Comparison of ENCODE assay signal across 8 cellular contexts in genomic region chr7:2554654-2555053, GRCh38. TPM values are rescaled to one million over a fixed set of nuclear protein-coding genes. Genes with fewer than 3 reads are reported as not detected.
DNase-seq lines count a peak whose midpoint lies in the region; ATAC-seq and TF ChIP-seq lines count a peak whose summit lies in the region.

No MANE protein-coding gene starts in this region.

- H3K36me3 ChIP-seq in BJ (ENCODE audit: control insufficient read depth, insufficient read depth, low read length) (peaks cover 4% of the 10 kb centered on the region; the same call in 1 of the 2 replicates), HUES64 (ENCODE audit: insufficient read depth, low read length) (peaks cover 27% of the 10 kb centered on the region), mucosa of stomach (ENCODE audit: control insufficient read depth, insufficient read depth, low read length) (no peaks in the 10 kb centered on the region)

- WGBS in HUES64: 24% methylated on average over 11 of the region's 11 CpGs

- H3K9ac ChIP-seq in HUES64 (ENCODE audit: low read depth, low read length): peak overlapping the region; percentile 100; the same call in 1 of the 2 replicates
- H3K9ac ChIP-seq in mucosa of stomach (ENCODE audit: low read length): peak overlapping the region; percentile 84

- H3K4me3 ChIP-seq in BJ (ENCODE audit: low read depth, low read length): peak overlapping the region; percentile 85
- H3K4me3 ChIP-seq in HUES64 (ENCODE audit: low read length): peak overlapping the region; percentile 93
- H3K4me3 ChIP-seq in cardiac fibroblast (replicated peaks in 1 of 2; ENCODE audit: low read depth in 2 of 2, low read length in 2 of 2): peak overlapping the region; percentile 72 to 75
- H3K4me3 ChIP-seq in mucosa of stomach (ENCODE audit: low read length): peak overlapping the region; percentile 63

- TF ChIP-seq CTCF in BJ (IDR thresholded peaks at IDR 0.05; ENCODE audit: insufficient read depth, low read depth, low read length) (no peak), cardiac fibroblast (IDR thresholded peaks at IDR 0.05; ENCODE audit: low read depth, low read length) (no peak)

- no peak overlapping the region for H3K27ac ChIP-seq in HUES64 (ENCODE audit: low read depth, low read length)

- CTCF ChIA-PET in BJ (lab: Yijun Ruan, JAX): interaction anchor here (1.2 kb wide), 1 partner anchor 38 kb away, joined by 3 read pairs; no protein-coding TSS in a partner anchor

- ATAC-seq in HG02623 (IDR thresholded peaks at IDR 0.05; ENCODE audit: unreplicated experiment): no peak

- H3K4me1 ChIP-seq in HUES64 (ENCODE audit: insufficient read depth, low read length) (no peaks in the 10 kb centered on the region), mucosa of stomach (ENCODE audit: control insufficient read depth, insufficient read depth, low read length) (peaks cover 22% of the 10 kb centered on the region)

- H3K9me3 ChIP-seq in HUES64 (ENCODE audit: insufficient read depth, low read depth, low read length): no peaks in the 10 kb centered on the region
- H3K9me3 ChIP-seq in mucosa of stomach (ENCODE audit: control insufficient read depth, low read length): no peaks in the 10 kb centered on the region

- H3K27me3 ChIP-seq in BJ (ENCODE audit: control insufficient read depth, insufficient read depth, low read length) (no peaks in the 10 kb centered on the region), HUES64 (ENCODE audit: insufficient read depth, low read length) (peaks cover under 1% of the 10 kb centered on the region; the same call in 1 of the 2 replicates), mucosa of stomach (ENCODE audit: control insufficient read depth, insufficient read depth, low read length) (no peaks in the 10 kb centered on the region)

- POLR2A ChIA-PET in BJ (lab: Charles Lee): no interaction called here

- DNase-seq in BJ (ENCODE audit: low read depth): no peak
- DNase-seq in cardiac fibroblast (ENCODE audit: low read depth in 2 of 2): no peak
- no peak for DNase-seq in dedifferentiated amniotic fluid mesenchymal stem cell (ENCODE audit: extremely low spot score)
- no peak for DNase-seq in COR-L47 (lab: John Stamatoyannopoulos, UW)
- no peak for DNase-seq in NCI-H2227 treated with DMSO at 0.1 percent for 48 hours (lab: John Stamatoyannopoulos, UW)

RNA-seq across cellular contexts. Expression of gene BRAT1, which starts 0.7 kb away (rescaled TPM):
- 9.1 and 17.9 TPM in 2 replicates for polyA plus RNA-seq in BJ (2011; rRNA removed)
- polyA minus RNA-seq in BJ (2011; rRNA and poly(A)+ RNA removed): 7.7 and 8.5 TPM in 2 replicates
- polyA plus RNA-seq in HUES64 (2013, experiment 1 of 2): 33.9 TPM
- polyA plus RNA-seq in HUES64 (2013, experiment 2 of 2): 33.3 TPM

RNA-seq across cellular contexts. Expression of gene IQCE, which starts 4.1 kb away (rescaled TPM):
- 6.8 and 9.9 TPM in 2 replicates for polyA plus RNA-seq in BJ (2011; rRNA removed)
- 7.5 and 8.6 TPM in 2 replicates for polyA minus RNA-seq in BJ (2011; rRNA and poly(A)+ RNA removed)
- polyA plus RNA-seq in HUES64 (2013, experiment 1 of 2): 3.9 TPM
- polyA plus RNA-seq in HUES64 (2013, experiment 2 of 2): 4.8 TPM

RNA-seq across cellular contexts. Expression of gene LFNG, which starts 35.1 kb away (rescaled TPM):
- polyA plus RNA-seq in BJ (2011; rRNA removed): 2.0 and 3.1 TPM in 2 replicates
- polyA minus RNA-seq in BJ (2011; rRNA and poly(A)+ RNA removed): 2.2 TPM in 2 replicates
- polyA plus RNA-seq in HUES64 (2013, experiment 1 of 2): 23.3 TPM
- 25.9 TPM for polyA plus RNA-seq in HUES64 (2013, experiment 2 of 2)
